ENCODE assay signal across 10 cellular contexts in the genomic region with DNA sequence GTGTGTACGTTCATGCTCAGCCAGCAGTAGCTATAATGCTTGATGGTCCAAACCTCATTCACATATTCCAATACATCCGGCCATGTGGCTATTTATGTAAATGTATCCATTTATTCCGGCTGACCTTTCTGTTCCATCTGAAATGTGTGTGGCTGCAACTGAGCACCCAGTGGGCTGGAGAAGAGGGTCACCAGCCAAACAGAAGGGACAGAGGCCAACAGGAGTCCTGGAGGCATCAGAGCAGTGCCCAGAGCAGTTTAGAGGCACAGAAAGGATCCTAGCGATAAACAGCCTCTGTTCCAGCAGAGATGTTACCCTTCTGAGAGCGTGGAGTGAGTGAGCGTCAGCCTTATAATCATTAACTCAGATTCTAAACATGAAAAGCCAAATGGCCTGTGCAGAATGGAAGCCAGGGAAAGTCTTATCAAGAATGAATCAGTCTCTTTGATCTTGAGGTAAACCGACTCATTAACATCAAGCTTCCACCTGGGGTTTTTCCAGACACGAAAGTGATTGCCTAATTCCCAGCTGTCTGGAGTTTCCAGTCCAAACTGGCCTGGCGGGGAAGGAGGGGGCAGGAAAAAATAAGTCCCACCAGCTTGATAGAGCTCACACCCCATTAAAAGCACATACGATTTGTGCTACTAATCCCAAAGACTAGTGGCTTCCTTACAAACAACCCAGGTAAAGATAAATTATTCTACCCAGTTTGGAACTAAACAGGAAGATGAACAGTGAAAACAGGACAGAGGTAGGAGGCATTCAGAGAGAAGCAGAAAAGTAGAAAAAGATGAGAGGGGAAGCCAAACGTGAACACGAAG. TPM values are rescaled to one million over a fixed set of nuclear protein-coding genes. Genes with fewer than 3 reads are reported as not detected.
DNase-seq lines count a peak whose midpoint lies in the region; ATAC-seq, FAIRE-seq and TF ChIP-seq lines count a peak whose summit lies in the region.
"Had no signal": no experiment of that assay in that cellular context is flagged by ENCODE, and none has a peak within 500 bp of the region (broad histone marks: within the 10 kb centered on the region; RNA-seq: fewer than 3 reads in every experiment).

No MANE protein-coding gene starts in this region.

- no peaks in the 10 kb centered on the region for H3K27me3 Mint-ChIP-seq in astrocyte (ENCODE audit: low read depth, unreplicated experiment)
- H3K27me3 Mint-ChIP-seq: stimulated activated memory B cell treated with anti-CD40 and anti-IgM and Interleukin-4, amounts not matched to agents 10 μg/mL and 1 μg/mL and 100 μg/mL, for 72 hours had no signal

- peak; percentile 94 for ATAC-seq in left colon
- ATAC-seq in GM21528 (IDR thresholded peaks at IDR 0.05; ENCODE audit: low FRiP score, unreplicated experiment), result no peak
- ATAC-seq: stimulated activated memory B cell treated with anti-CD40 and anti-IgM and Interleukin-4, amounts not matched to agents 10 μg/mL and 1 μg/mL and 100 μg/mL, for 72 hours had no signal

- no peak for FAIRE-seq in astrocyte (lab: Jason Lieb, UNC)

- TF ChIP-seq CTCF in astrocyte (IDR thresholded peaks at IDR 0.05; ENCODE audit: insufficient read depth, low read depth, low read length) (no peak), GM20000 (IDR thresholded peaks at IDR 0.05; ENCODE audit: extremely low read depth, missing control alignments) (no peak)

- intact Hi-C loops in left colon (cut with DNase I, micrococcal nuclease), result no loop called here

- H3K4me2 ChIP-seq in astrocyte (ENCODE audit: low read length), result peak overlapping the region; percentile 28

- H3K9me3 Mint-ChIP-seq in astrocyte (ENCODE audit: unreplicated experiment), result peaks cover 2% of the 10 kb centered on the region
- H3K9me3 Mint-ChIP-seq: stimulated activated memory B cell treated with anti-CD40 and anti-IgM and Interleukin-4, amounts not matched to agents 10 μg/mL and 1 μg/mL and 100 μg/mL, for 72 hours had no signal

- DNase-seq in HT-29 (ENCODE audit: low spot score), result peak; percentile 93
- DNase-seq in astrocyte (ENCODE audit: low read depth), result peak; percentile 94
- DNase-seq in left colon, result peak; percentile 41 to 68
- peak; percentile 100 for DNase-seq in renal cortical epithelial cell (ENCODE audit: low read depth)
- DNase-seq in GM20000 (ENCODE audit: low spot score), result no peak
- DNase-seq in NCI-H1694 treated with DMSO at 0.1 percent for 48 hours (lab: John Stamatoyannopoulos, UW), result no peak
- DNase-seq in stimulated activated CD4-positive, alpha-beta T cell treated with anti-CD3 and anti-CD28 coated beads, Interleukin-4, amount 100 ng/mL, for 24 hours, result no peak
- DNase-seq: esophagus squamous epithelium had no signal

- H3K79me2 ChIP-seq in astrocyte (ENCODE audit: insufficient read depth, low read length), result no peaks in the 10 kb centered on the region

- peak overlapping the region; percentile 72 for H3K27ac ChIP-seq in astrocyte (ENCODE audit: low read depth, low read length)

- no peak overlapping the region for H3K4me3 ChIP-seq in astrocyte (ENCODE audit: insufficient read depth, low read depth, low read length)
- H3K4me3 ChIP-seq: esophagus squamous epithelium had no signal

- H3K4me1 Mint-ChIP-seq in astrocyte (ENCODE audit: low read depth, unreplicated experiment), result peaks cover 16% of the 10 kb centered on the region
- H3K4me1 Mint-ChIP-seq: stimulated activated memory B cell treated with anti-CD40 and anti-IgM and Interleukin-4, amounts not matched to agents 10 μg/mL and 1 μg/mL and 100 μg/mL, for 72 hours had no signal

- peaks cover 16% of the 10 kb centered on the region for H3K4me1 ChIP-seq in astrocyte (ENCODE audit: insufficient read depth, low read length)

- H4K20me1 ChIP-seq in astrocyte (ENCODE audit: insufficient read depth, low read length), result no peaks in the 10 kb centered on the region

- no peaks in the 10 kb centered on the region for H3K9me3 ChIP-seq in astrocyte (ENCODE audit: insufficient read depth, low read depth, low read length)
- H3K9me3 ChIP-seq: esophagus squamous epithelium had no signal

- no peaks in the 10 kb centered on the region for H3K27me3 ChIP-seq in astrocyte (ENCODE audit: insufficient read depth, low read length)
- H3K27me3 ChIP-seq: esophagus squamous epithelium had no signal

- H2AFZ ChIP-seq in astrocyte (ENCODE audit: low read depth, low read length), result no peak overlapping the region

- H3K27ac Mint-ChIP-seq in astrocyte (ENCODE audit: unreplicated experiment), result peak overlapping the region; percentile 44
- H3K27ac Mint-ChIP-seq: stimulated activated memory B cell treated with anti-CD40 and anti-IgM and Interleukin-4, amounts not matched to agents 10 μg/mL and 1 μg/mL and 100 μg/mL, for 72 hours had no signal

- no peak overlapping the region for H3K4me3 Mint-ChIP-seq in astrocyte (ENCODE audit: unreplicated experiment)
- H3K4me3 Mint-ChIP-seq: stimulated activated memory B cell treated with anti-CD40 and anti-IgM and Interleukin-4, amounts not matched to agents 10 μg/mL and 1 μg/mL and 100 μg/mL, for 72 hours had no signal

- H3K36me3 ChIP-seq in astrocyte (ENCODE audit: insufficient read depth, low read length), result no peaks in the 10 kb centered on the region

- peaks cover 21% of the 10 kb centered on the region for H3K36me3 Mint-ChIP-seq in astrocyte (ENCODE audit: low read depth, unreplicated experiment)

- peak overlapping the region; percentile 49 for H3K9ac ChIP-seq in astrocyte (ENCODE audit: low read length)

RNA-seq across cellular contexts. Expression of a gene that starts 55.7 kb away (rescaled TPM):
- 11.2 and 15.0 TPM in 2 replicates for total RNA-seq in HT-29 (2014; rRNA removed; shearing (Covaris generic))
- 16.6 and 17.2 TPM in 2 replicates for total RNA-seq in astrocyte
- total RNA-seq in left colon, result 10 to 100 TPM; 22.9 to 27.4 TPM
- total RNA-seq in renal cortical epithelial cell, result 51.1 and 81.3 TPM in 2 replicates

Comparison
In these comparisons a context has a peak if more than half of its experiments do, and no peak if none do; other contexts are left out.
1. DNase-seq: peak in HT-29 (single experiment), astrocyte (single experiment), left colon (2 of 2) and renal cortical epithelial cell (single experiment); none in GM20000 (single experiment), NCI-H1694 treated with DMSO at 0.1 percent for 48 hours (single experiment) and stimulated activated CD4-positive, alpha-beta T cell treated with anti-CD3 and anti-CD28 coated beads, Interleukin-4, amount 100 ng/mL, for 24 hours (single experiment).